Comparison of ENCODE assay signal across 9 cellular contexts in genomic region chr5:67004730-67005350, GRCh38.
DNase-seq lines count a peak whose midpoint lies in the region; ATAC-seq, FAIRE-seq and TF ChIP-seq lines count a peak whose summit lies in the region.
"Had no signal": no experiment of that assay in that cellular context is flagged by ENCODE, and none has a peak within 500 bp of the region (broad histone marks: within the 10 kb centered on the region; RNA-seq: fewer than 3 reads in every experiment).

No MANE protein-coding gene starts in this region.

- CTCF ChIA-PET in CD8-positive, alpha-beta T cell (lab: Charles Lee) = interaction anchor here (1.0 to 2.1 kb wide), 4 partner anchors 15 to 217 kb away, joined by 3 to 6 read pairs (median 6); no protein-coding TSS in a partner anchor
- CTCF ChIA-PET in endothelial cell of umbilical vein (lab: Charles Lee) = interaction anchor here (0.6 to 2.7 kb wide), 13 partner anchors 9 to 190 kb away, joined by 3 to 17 read pairs (median 4); no protein-coding TSS in a partner anchor

- dilution Hi-C loops in endothelial cell of umbilical vein (cut with MboI; ENCODE audit: extremely low pct_ligation_motif_present, low sequenced_read_pairs) = no loop called here

- no peaks in the 10 kb centered on the region for H3K27me3 Mint-ChIP-seq in CD8-positive, alpha-beta T cell (ENCODE audit: low read depth)

- H3K4me3 ChIP-seq in CD8-positive, alpha-beta T cell (ENCODE audit: low read depth, low read length) = peak overlapping the region; percentile 85
- H3K4me3 ChIP-seq in Peyer's patch (peak overlapping the region; percentile 62 to 71 (median 66)), endothelial cell of umbilical vein (replicated peaks in 1 of 3; ENCODE audit: insufficient read depth in 1 of 3, low read depth in 1 of 3, low read length in 3 of 3) (peak overlapping the region; percentile 50 to 93 (median 87)), neutrophil (ENCODE audit: low read depth in 1 of 2, low read length in 1 of 2) (peak overlapping the region; percentile 60 to 70)

- peaks cover 36% of the 10 kb centered on the region for H3K4me1 ChIP-seq in CD8-positive, alpha-beta T cell (ENCODE audit: insufficient read depth, low read length)
- H3K4me1 ChIP-seq in Peyer's patch (peaks cover 0 to 20% (median 0%) of the 10 kb centered on the region in 4 donors), endothelial cell of umbilical vein (ENCODE audit: control insufficient read depth, extremely low read depth, insufficient read depth, low read length) (peaks cover 44% of the 10 kb centered on the region), neutrophil (ENCODE audit: control insufficient read depth in 1 of 2, insufficient read depth in 1 of 2, low read depth in 1 of 2, low read length in 1 of 2) (peaks cover 11 to 15% of the 10 kb centered on the region in 2 experiments)

- no peaks in the 10 kb centered on the region for H3K36me3 ChIP-seq in CD8-positive, alpha-beta T cell (ENCODE audit: insufficient read depth, low read length)
- H3K36me3 ChIP-seq in Peyer's patch = no peaks in the 10 kb centered on the region
- no peaks in the 10 kb centered on the region for H3K36me3 ChIP-seq in endothelial cell of umbilical vein (ENCODE audit: control insufficient read depth in 2 of 2, extremely low read depth in 1 of 2, insufficient read depth in 2 of 2, low read length in 2 of 2)
- no peaks in the 10 kb centered on the region for H3K36me3 ChIP-seq in neutrophil

- no peaks in the 10 kb centered on the region for H3K36me3 Mint-ChIP-seq in CD8-positive, alpha-beta T cell

- H3K79me2 ChIP-seq in endothelial cell of umbilical vein (ENCODE audit: control insufficient read depth, insufficient read depth, low read length) = peaks cover 50% of the 10 kb centered on the region

- H3K9me1 ChIP-seq in endothelial cell of umbilical vein (replicated peaks; ENCODE audit: control insufficient read depth, extremely low read depth, insufficient read depth, low read length) = no peaks in the 10 kb centered on the region

- H3K27me3 ChIP-seq in CD8-positive, alpha-beta T cell (ENCODE audit: insufficient read depth, low read length) = no peaks in the 10 kb centered on the region
- H3K27me3 ChIP-seq in Peyer's patch = no peaks in the 10 kb centered on the region
- no peaks in the 10 kb centered on the region for H3K27me3 ChIP-seq in endothelial cell of umbilical vein (ENCODE audit: control insufficient read depth in 2 of 2, insufficient read depth in 2 of 2, low read length in 2 of 2)
- peaks cover 20% of the 10 kb centered on the region for H3K27me3 ChIP-seq in neutrophil

- H3K4me2 ChIP-seq in endothelial cell of umbilical vein (ENCODE audit: insufficient read depth, low read length) = peak overlapping the region; percentile 99

- DNase-seq in CD8-positive, alpha-beta T cell = no peak
- DNase-seq in Peyer's patch (peak in 1 of 3 donors; percentile 48), endothelial cell of umbilical vein (ENCODE audit: low read depth, low spot score) (peak; percentile 43), NCI-H2107 treated with DMSO at 0.1 percent for 48 hours (lab: John Stamatoyannopoulos, UW; ENCODE audit: unreplicated experiment) (no peak), Ammon's horn (ENCODE audit: low spot score) (no peak), glomerular visceral epithelial cell (ENCODE audit: extremely low spot score) (no peak)
- DNase-seq: GOT3 had no signal

- H3K4me3 Mint-ChIP-seq in CD8-positive, alpha-beta T cell = peak overlapping the region; percentile 95

- POLR2A ChIA-PET in CD8-positive, alpha-beta T cell (lab: Charles Lee) = interaction anchor here (1.0 to 2.2 kb wide), 6 partner anchors 10 to 1211 kb away, joined by 3 to 9 read pairs (median 4); partner anchors contain the start of gene PIK3R1
- POLR2A ChIA-PET in endothelial cell of umbilical vein (lab: Charles Lee) = interaction anchor here (2.7 kb wide), 1 partner anchor 10 kb away, joined by 45 read pairs; no protein-coding TSS in a partner anchor

- H3K4me1 Mint-ChIP-seq in CD8-positive, alpha-beta T cell (ENCODE audit: low read depth) = peaks cover 56% of the 10 kb centered on the region

- TSS peak; percentile 64 for BruUV-seq in endothelial cell of umbilical vein (replicated peaks; lab: Mats Ljungman, UMichigan)

- H3K9me3 Mint-ChIP-seq in CD8-positive, alpha-beta T cell = no peaks in the 10 kb centered on the region

- ATAC-seq in CD8-positive, alpha-beta T cell = no peak
- ATAC-seq in HG02759 (IDR thresholded peaks at IDR 0.05; ENCODE audit: unreplicated experiment) = no peak

- H4K20me1 ChIP-seq in endothelial cell of umbilical vein (replicated peaks; ENCODE audit: control insufficient read depth, extremely low read depth, insufficient read depth, low read length) = no peaks in the 10 kb centered on the region

- no peak for TF ChIP-seq POLR2A in Peyer's patch (IDR thresholded peaks at IDR 0.05)
- TF ChIP-seq POLR2A in endothelial cell of umbilical vein (IDR thresholded peaks at IDR 0.05; ENCODE audit: low read depth, low read length) = no peak

- TF ChIP-seq CTCF in CD8-positive, alpha-beta T cell (IDR thresholded peaks at IDR 0.05) = no peak
- no peak for TF ChIP-seq CTCF in Peyer's patch (IDR thresholded peaks at IDR 0.05)
- TF ChIP-seq CTCF in endothelial cell of umbilical vein (IDR thresholded peaks at IDR 0.05; ENCODE audit: extremely low read depth in 1 of 2, insufficient read depth in 1 of 2, low read depth in 1 of 2, low read length in 2 of 2) = no peak
- no peak for TF ChIP-seq CTCF in neutrophil (IDR thresholded peaks at IDR 0.05)

- intact Hi-C loops in CD8-positive, alpha-beta T cell (cut with DNase I, micrococcal nuclease) = loop anchor here (1.0 to 10.0 kb wide), 9 partner anchors 17 to 1250 kb away; partner anchors contain the start of genes PIK3R1 (in 2 of the 2) and SREK1 (in 1 of the 2)
- intact Hi-C loops in endothelial cell of umbilical vein (cut with micrococcal nuclease) = loop anchor here (1.0 to 10.0 kb wide), 8 partner anchors 10 to 300 kb away; no protein-coding TSS in a partner anchor

- H2AFZ ChIP-seq in endothelial cell of umbilical vein (ENCODE audit: low read depth, low read length) = no peak overlapping the region

- H3K27ac ChIP-seq in CD8-positive, alpha-beta T cell (ENCODE audit: low read depth, low read length) = peak overlapping the region; percentile 59
- H3K27ac ChIP-seq in Peyer's patch (peak overlapping the region; percentile 81 to 92 (median 85)), endothelial cell of umbilical vein (ENCODE audit: insufficient read depth, low read depth, low read length) (peak overlapping the region; percentile 94), neutrophil (peak overlapping the region; percentile 34)

- no peak for FAIRE-seq in endothelial cell of umbilical vein (lab: Jason Lieb, UNC)

- peak overlapping the region; percentile 98 for H3K27ac Mint-ChIP-seq in CD8-positive, alpha-beta T cell

- peak overlapping the region; percentile 97 for H3K9ac ChIP-seq in endothelial cell of umbilical vein (replicated peaks; ENCODE audit: extremely low read depth, insufficient read depth, low read length)

- H3K9me3 ChIP-seq in CD8-positive, alpha-beta T cell (ENCODE audit: low read length) = no peaks in the 10 kb centered on the region
- no peaks in the 10 kb centered on the region for H3K9me3 ChIP-seq in Peyer's patch
- no peaks in the 10 kb centered on the region for H3K9me3 ChIP-seq in endothelial cell of umbilical vein (replicated peaks; ENCODE audit: control insufficient read depth, insufficient read depth, low read length)
- no peaks in the 10 kb centered on the region for H3K9me3 ChIP-seq in neutrophil

TF ChIP-seq in endothelial cell of umbilical vein, 7 proteins besides CTCF, POLR2A, EP300 and RAD21:
- TF ChIP-seq FOS (IDR thresholded peaks at IDR 0.05; ENCODE audit: borderline replicate concordance, insufficient read depth, low read length) (no peak), JUN (IDR thresholded peaks at IDR 0.05; ENCODE audit: borderline replicate concordance, insufficient read depth, insufficient read length, low read depth) (no peak), GATA2 (IDR thresholded peaks at IDR 0.05; ENCODE audit: insufficient read depth, insufficient read length, low read depth, low read length) (no peak), EZH2 (IDR thresholded peaks at IDR 0.05; ENCODE audit: borderline replicate concordance, low read depth, low read length, severe bottlenecking) (no peak), POLR2AphosphoS5 (IDR thresholded peaks at IDR 0.05; ENCODE audit: insufficient read depth, low read depth, low read length) (no peak), MYC (IDR thresholded peaks at IDR 0.05; ENCODE audit: low read depth, low read length) (no peak)
- TF ChIP-seq, protein P1, sequence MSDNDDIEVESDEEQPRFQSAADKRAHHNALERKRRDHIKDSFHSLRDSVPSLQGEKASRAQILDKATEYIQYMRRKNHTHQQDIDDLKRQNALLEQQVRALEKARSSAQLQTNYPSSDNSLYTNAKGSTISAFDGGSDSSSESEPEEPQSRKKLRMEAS (IDR thresholded peaks at IDR 0.05; ENCODE audit: insufficient read depth, insufficient read length) = no peak

Comparison
In these comparisons a context has a peak if more than half of its experiments do, and no peak if none do; other contexts are left out.
1. H3K27ac ChIP-seq: peak in every context shown above with its lines; median percentile 94 in endothelial cell of umbilical vein; 85 in Peyer's patch; 59 in CD8-positive, alpha-beta T cell; 34 in neutrophil.